ENCODE assay signal across 1 cellular context in genomic region chr6:31952890-31953289, GRCh38.
TF ChIP-seq lines count a peak whose summit lies in the region.

No MANE protein-coding gene starts in this region.

TF ChIP-seq in HCT116, 20 proteins besides CTCF, POLR2A, EP300 and RAD21:
- TF ChIP-seq SRF (IDR thresholded peaks at IDR 0.05; ENCODE audit: low read depth) (no peak), SP1 (IDR thresholded peaks at IDR 0.05; ENCODE audit: low read depth) (no peak), MAX (IDR thresholded peaks at IDR 0.05) (no peak), POLR2AphosphoS5 (IDR thresholded peaks at IDR 0.05; ENCODE audit: low read depth, low read length) (no peak), ELF1 (IDR thresholded peaks at IDR 0.05; ENCODE audit: borderline replicate concordance, low read depth) (no peak), JUND (IDR thresholded peaks at IDR 0.05) (no peak), YY1 (IDR thresholded peaks at IDR 0.05; ENCODE audit: extremely low read depth, insufficient replicate concordance, low read depth, low read length) (no peak), ATF3 (IDR thresholded peaks at IDR 0.05) (no peak), CEBPB (IDR thresholded peaks at IDR 0.05; ENCODE audit: low read depth) (no peak), ZFX (IDR thresholded peaks at IDR 0.05) (no peak)
